25 cellular contexts compared by ENCODE assay signal in the genomic region with DNA sequence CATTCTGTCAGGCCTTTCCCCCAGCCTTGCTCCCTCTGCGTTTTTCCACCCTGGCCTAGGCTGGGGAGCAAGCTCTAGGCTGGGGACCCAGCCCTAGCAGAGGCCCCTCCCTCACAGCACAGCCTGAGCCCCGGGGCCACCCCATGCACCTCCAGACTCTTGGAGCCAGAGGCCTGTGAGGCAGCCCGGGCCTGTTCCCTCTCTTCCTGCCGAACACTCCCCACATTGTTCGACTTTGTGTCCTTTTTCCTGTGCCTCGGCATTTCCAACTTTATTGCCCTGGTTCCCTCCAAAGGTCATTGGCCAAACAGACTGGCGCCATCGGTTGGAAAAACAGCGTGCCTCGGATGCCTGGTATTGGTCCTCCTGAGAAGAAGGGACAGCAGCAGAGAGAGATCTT.
DNase-seq lines count a peak whose midpoint lies in the region; ATAC-seq and TF ChIP-seq lines count a peak whose summit lies in the region.
"Had no signal": no experiment of that assay in that cellular context is flagged by ENCODE, and none has a peak within 500 bp of the region (broad histone marks: within the 10 kb centered on the region; RNA-seq: fewer than 3 reads in every experiment).

No MANE protein-coding gene starts in this region.

- peaks cover 8% of the 10 kb centered on the region for H3K27me3 Mint-ChIP-seq in nephron progenitor cell (ENCODE audit: low read depth, poor library complexity)
- H3K27me3 Mint-ChIP-seq in naive thymus-derived CD4-positive, alpha-beta T cell, result no peaks in the 10 kb centered on the region
- H3K27me3 Mint-ChIP-seq: activated naive CD8-positive, alpha-beta T cell had no signal

- no peaks in the 10 kb centered on the region for H3K36me3 ChIP-seq in upper lobe of right lung
- no peaks in the 10 kb centered on the region for H3K36me3 ChIP-seq in naive thymus-derived CD4-positive, alpha-beta T cell (ENCODE audit: control insufficient read depth in 2 of 3, insufficient read depth in 3 of 3, low read length in 3 of 3)
- H3K36me3 ChIP-seq: ascending aorta had no signal

- H3K27ac Mint-ChIP-seq in activated naive CD4-positive, alpha-beta T cell treated with anti-CD3 and anti-CD28 coated beads, Interleukin-2, amount 50 U/mL, for 72 hours, result peak overlapping the region; percentile 25 to 36
- peak overlapping the region; percentile 78 for H3K27ac Mint-ChIP-seq in nephron progenitor cell
- no peak overlapping the region for H3K27ac Mint-ChIP-seq in naive thymus-derived CD4-positive, alpha-beta T cell
- H3K27ac Mint-ChIP-seq: activated naive CD8-positive, alpha-beta T cell; CD8-positive, alpha-beta T cell; stimulated activated naive B cell treated with anti-CD40 and anti-IgM and Interleukin-4, amounts not matched to agents 10 μg/mL and 1 μg/mL and 100 μg/mL, for 72 hours had no signal

- H3K27ac ChIP-seq in right cardiac atrium (ENCODE audit: low read length), result peak overlapping the region; percentile 72
- H3K27ac ChIP-seq in upper lobe of right lung, result peak overlapping the region; percentile 2
- no peak overlapping the region for H3K27ac ChIP-seq in naive thymus-derived CD4-positive, alpha-beta T cell (ENCODE audit: low read depth, low read length)
- H3K27ac ChIP-seq: epithelial cell of prostate, HL-60, testis had no signal

- H3K27me3 ChIP-seq in right cardiac atrium (ENCODE audit: control insufficient read depth, insufficient read depth) (no peaks in the 10 kb centered on the region), upper lobe of right lung (no peaks in the 10 kb centered on the region)
- H3K27me3 ChIP-seq in naive thymus-derived CD4-positive, alpha-beta T cell (ENCODE audit: control insufficient read depth in 2 of 2, insufficient read depth in 2 of 2, low read length in 2 of 2), result no peaks in the 10 kb centered on the region
- H3K27me3 ChIP-seq: ascending aorta, testis had no signal

- POLR2A ChIA-PET in naive thymus-derived CD4-positive, alpha-beta T cell (lab: Charles Lee), result no interaction called here

- DNase-seq in activated naive CD4-positive, alpha-beta T cell treated with anti-CD3 and anti-CD28 coated beads, Interleukin-2, amount 50 U/mL, for 72 hours (ENCODE audit: low spot score in 2 of 2), result no peak
- no peak for DNase-seq in activated naive CD4-positive, alpha-beta T cell (lab: John Stamatoyannopoulos, UW)
- DNase-seq in right cardiac atrium (peak in 1 of 3 donors; percentile 65), nephron progenitor cell (no peak), upper lobe of right lung (peak; percentile 51), foreskin fibroblast (no peak), LoVo (ENCODE audit: low spot score) (no peak)
- DNase-seq in naive thymus-derived CD4-positive, alpha-beta T cell, result no peak
- DNase-seq: 8988T; activated CD4-positive, alpha-beta T cell treated with anti-CD3 and anti-CD28 coated beads, Interleukin-2, amount 50 U/mL, for 1 hour; CD8-positive, alpha-beta T cell; DMS 273 treated with DMSO at 0.1 percent for 48 hours; hippocampal formation; immature natural killer cell; NCI-H2081; NCI-H226; stimulated activated CD4-positive, alpha-beta T cell treated with anti-CD3 and anti-CD28 coated beads, Interleukin-2, amount 100 ng/mL, for 48 hours; stimulated activated naive B cell treated with anti-CD40 and anti-IgM and Interleukin-4, amounts not matched to agents 10 μg/mL and 1 μg/mL and 100 μg/mL, for 72 hours; testis had no signal

- no peak for ATAC-seq in activated naive CD4-positive, alpha-beta T cell treated with anti-CD3 and anti-CD28 coated beads, Interleukin-2, amount 50 U/mL, for 72 hours
- ATAC-seq in right cardiac atrium (peak; percentile 35 to 61), upper lobe of right lung (no peak)
- ATAC-seq in naive thymus-derived CD4-positive, alpha-beta T cell, result no peak
- ATAC-seq: CD8-positive, alpha-beta T cell; stimulated activated naive B cell treated with anti-CD40 and anti-IgM and Interleukin-4, amounts not matched to agents 10 μg/mL and 1 μg/mL and 100 μg/mL, for 72 hours had no signal

- CTCF ChIA-PET in naive thymus-derived CD4-positive, alpha-beta T cell (lab: Charles Lee), result no interaction called here

- H3K4me3 Mint-ChIP-seq in nephron progenitor cell, result no peak overlapping the region
- H3K4me3 Mint-ChIP-seq in naive thymus-derived CD4-positive, alpha-beta T cell, result no peak overlapping the region
- H3K4me3 Mint-ChIP-seq: activated naive CD8-positive, alpha-beta T cell; CD8-positive, alpha-beta T cell; central memory CD8-positive, alpha-beta T cell; immature natural killer cell; stimulated activated naive B cell treated with anti-CD40 and anti-IgM and Interleukin-4, amounts not matched to agents 10 μg/mL and 1 μg/mL and 100 μg/mL, for 72 hours had no signal

- H3K4me3 ChIP-seq in right cardiac atrium (ENCODE audit: low read length), result no peak overlapping the region
- no peak overlapping the region for H3K4me3 ChIP-seq in upper lobe of right lung
- no peak overlapping the region for H3K4me3 ChIP-seq in foreskin fibroblast (ENCODE audit: low read depth in 1 of 2, low read length in 2 of 2)
- no peak overlapping the region for H3K4me3 ChIP-seq in naive thymus-derived CD4-positive, alpha-beta T cell (ENCODE audit: low read length)
- H3K4me3 ChIP-seq: ascending aorta, smooth muscle cell, testis had no signal

- TF ChIP-seq CTCF in nephron progenitor cell (IDR thresholded peaks at IDR 0.05) (no peak), upper lobe of right lung (IDR thresholded peaks at IDR 0.05) (no peak), foreskin fibroblast (IDR thresholded peaks at IDR 0.05; ENCODE audit: low read depth, low read length) (no peak)

- intact Hi-C loops in right cardiac atrium (cut with DNase I) (loop anchor here in 1 of 4 donors (10.0 kb wide), 1 partner anchor 54 kb away; no protein-coding TSS in a partner anchor), upper lobe of right lung (cut with DNase I) (no loop called here)
- intact Hi-C loops in naive thymus-derived CD4-positive, alpha-beta T cell (cut with micrococcal nuclease), result loop anchor here in 1 of 2 donors (5.0 kb wide), 1 partner anchor 119 kb away; no protein-coding TSS in a partner anchor

- peaks cover 87% of the 10 kb centered on the region for H3K4me1 Mint-ChIP-seq in nephron progenitor cell
- H3K4me1 Mint-ChIP-seq in naive thymus-derived CD4-positive, alpha-beta T cell, result peaks cover under 1 to 20% (median 1%) of the 10 kb centered on the region in 7 donors

- WGBS in right cardiac atrium, result 69% methylated on average over 10 of the region's 10 CpGs

- H3K36me3 Mint-ChIP-seq in activated naive CD4-positive, alpha-beta T cell treated with anti-CD3 and anti-CD28 coated beads, Interleukin-2, amount 50 U/mL, for 72 hours, result no peaks in the 10 kb centered on the region
- H3K36me3 Mint-ChIP-seq in nephron progenitor cell (ENCODE audit: low read depth), result no peaks in the 10 kb centered on the region
- H3K36me3 Mint-ChIP-seq in naive thymus-derived CD4-positive, alpha-beta T cell, result peaks cover 0 to 4% (median 0%) of the 10 kb centered on the region in 5 donors
- H3K36me3 Mint-ChIP-seq: activated naive CD8-positive, alpha-beta T cell; CD8-positive, alpha-beta T cell; immature natural killer cell; stimulated activated naive B cell treated with anti-CD40 and anti-IgM and Interleukin-4, amounts not matched to agents 10 μg/mL and 1 μg/mL and 100 μg/mL, for 72 hours had no signal

- no peaks in the 10 kb centered on the region for H3K9me3 ChIP-seq in right cardiac atrium (ENCODE audit: control insufficient read depth, low read length)
- H3K9me3 ChIP-seq in upper lobe of right lung, result no peaks in the 10 kb centered on the region
- no peaks in the 10 kb centered on the region for H3K9me3 ChIP-seq in naive thymus-derived CD4-positive, alpha-beta T cell (ENCODE audit: control insufficient read depth in 2 of 3, low read length in 3 of 3)
- H3K9me3 ChIP-seq: ascending aorta, testis had no signal

- H3K4me1 ChIP-seq in right cardiac atrium (ENCODE audit: control insufficient read depth, insufficient read depth, low read length), result peaks cover 44% of the 10 kb centered on the region
- H3K4me1 ChIP-seq in upper lobe of right lung, result peaks cover 36% of the 10 kb centered on the region
- peaks cover 2 to 3% of the 10 kb centered on the region in 2 donors for H3K4me1 ChIP-seq in naive thymus-derived CD4-positive, alpha-beta T cell (ENCODE audit: control insufficient read depth in 2 of 2, insufficient read depth in 2 of 2, low read length in 2 of 2)

- H3K9me3 Mint-ChIP-seq in activated naive CD4-positive, alpha-beta T cell treated with anti-CD3 and anti-CD28 coated beads, Interleukin-2, amount 50 U/mL, for 72 hours, result no peaks in the 10 kb centered on the region
- no peaks in the 10 kb centered on the region for H3K9me3 Mint-ChIP-seq in nephron progenitor cell
- H3K9me3 Mint-ChIP-seq in naive thymus-derived CD4-positive, alpha-beta T cell, result no peaks in the 10 kb centered on the region
- H3K9me3 Mint-ChIP-seq: CD8-positive, alpha-beta T cell; immature natural killer cell; stimulated activated naive B cell treated with anti-CD40 and anti-IgM and Interleukin-4, amounts not matched to agents 10 μg/mL and 1 μg/mL and 100 μg/mL, for 72 hours had no signal

Comparison
In these comparisons a context has a peak if more than half of its experiments do, and no peak if none do; other contexts are left out.
1. ATAC-seq: peak in right cardiac atrium (2 of 2); none in activated naive CD4-positive, alpha-beta T cell treated with anti-CD3 and anti-CD28 coated beads, Interleukin-2, amount 50 U/mL, for 72 hours (0 of 2), upper lobe of right lung (single experiment) and naive thymus-derived CD4-positive, alpha-beta T cell (single experiment).
2. H3K27ac Mint-ChIP-seq: peak in activated naive CD4-positive, alpha-beta T cell treated with anti-CD3 and anti-CD28 coated beads, Interleukin-2, amount 50 U/mL, for 72 hours (2 of 2) and nephron progenitor cell (single experiment); none in naive thymus-derived CD4-positive, alpha-beta T cell (0 of 9).